Comparison of ENCODE assay signal across 9 cellular contexts in genomic region chr10:93006435-93007039, GRCh38. TPM values are rescaled to one million over a fixed set of nuclear protein-coding genes. Genes with fewer than 3 reads are reported as not detected.
DNase-seq lines count a peak whose midpoint lies in the region; ATAC-seq, FAIRE-seq and TF ChIP-seq lines count a peak whose summit lies in the region.
"Had no signal": no experiment of that assay in that cellular context is flagged by ENCODE, and none has a peak within 500 bp of the region (broad histone marks: within the 10 kb centered on the region; RNA-seq: fewer than 3 reads in every experiment).

No MANE protein-coding gene starts in this region.

- H3K9me3 Mint-ChIP-seq in mesothelial cell of epicardium, result peaks cover 9% of the 10 kb centered on the region

- H3K27ac Mint-ChIP-seq in mesothelial cell of epicardium, result no peak overlapping the region
- H3K27ac Mint-ChIP-seq: B cell had no signal

- no peak overlapping the region for H3K4me3 Mint-ChIP-seq in mesothelial cell of epicardium
- H3K4me3 Mint-ChIP-seq: B cell had no signal

- H3K4me1 Mint-ChIP-seq in mesothelial cell of epicardium, result peaks cover 22% of the 10 kb centered on the region
- H3K4me1 Mint-ChIP-seq: B cell had no signal

- no peaks in the 10 kb centered on the region for H3K27me3 ChIP-seq in bronchial epithelial cell (ENCODE audit: control insufficient read depth, insufficient read depth, low read length)
- no peaks in the 10 kb centered on the region for H3K27me3 ChIP-seq in vagina

- H3K27me3 Mint-ChIP-seq in mesothelial cell of epicardium (ENCODE audit: low read depth), result no peaks in the 10 kb centered on the region
- H3K27me3 Mint-ChIP-seq: B cell had no signal

- H3K36me3 ChIP-seq in bronchial epithelial cell (ENCODE audit: control insufficient read depth, insufficient read depth, low read length) (no peaks in the 10 kb centered on the region), vagina (no peaks in the 10 kb centered on the region)

- H3K4me1 ChIP-seq in vagina, result no peaks in the 10 kb centered on the region

- H3K27ac ChIP-seq in vagina, result no peak overlapping the region

- intact Hi-C loops in vagina (cut with DNase I), result no loop called here

- TF ChIP-seq CTCF in bronchial epithelial cell (IDR thresholded peaks at IDR 0.05; ENCODE audit: insufficient read depth, low read length, severe bottlenecking), result peak; percentile 56
- peak; percentile 33 for TF ChIP-seq CTCF in mesothelial cell of epicardium (IDR thresholded peaks at IDR 0.05; ENCODE audit: unreplicated experiment)
- TF ChIP-seq CTCF in vagina (IDR thresholded peaks at IDR 0.05), result peak in 1 of 3 experiments; percentile 19

- no peak for ATAC-seq in GM21717 (IDR thresholded peaks at IDR 0.05; ENCODE audit: unreplicated experiment)

- FAIRE-seq in bronchial epithelial cell (lab: Jason Lieb, UNC), result no peak

- H3K4me3 ChIP-seq in bronchial epithelial cell (ENCODE audit: low read depth, low read length), result no peak overlapping the region
- no peak overlapping the region for H3K4me3 ChIP-seq in vagina

- DNase-seq in DMS79 treated with DMSO at 0.1 percent for 48 hours (lab: John Stamatoyannopoulos, UW), result peak; percentile 13
- no peak for DNase-seq in DMS79 (lab: John Stamatoyannopoulos, UW)
- peak; percentile 24 for DNase-seq in NCI-H1694 (lab: John Stamatoyannopoulos, UW)
- DNase-seq in bronchial epithelial cell (ENCODE audit: low read depth), result peak; percentile 57
- no peak for DNase-seq in mesothelial cell of epicardium (ENCODE audit: low spot score in 2 of 2, unreplicated experiment in 2 of 2)
- no peak for DNase-seq in vagina (ENCODE audit: extremely low spot score in 2 of 2)
- no peak for DNase-seq in NCI-H2029 treated with DMSO at 0.1 percent for 48 hours (lab: John Stamatoyannopoulos, UW)

- H3K9me3 ChIP-seq in vagina, result no peaks in the 10 kb centered on the region

- H3K36me3 Mint-ChIP-seq in mesothelial cell of epicardium, result peaks cover 4% of the 10 kb centered on the region

- TF ChIP-seq POLR2A in vagina (IDR thresholded peaks at IDR 0.05), result no peak

RNA-seq across cellular contexts. Expression of gene CYP26C1, which starts 54.1 kb away (rescaled TPM):
- total RNA-seq in bronchial epithelial cell (under 0.01 TPM in 2 replicates), mesothelial cell of epicardium (0.38 to 0.60 TPM (median 0.44 TPM) in 3 replicates), vagina (not detected)

Comparison
In these comparisons a context has a peak if more than half of its experiments do, and no peak if none do; other contexts are left out.
1. DNase-seq: peak in DMS79 treated with DMSO at 0.1 percent for 48 hours (single experiment), NCI-H1694 (single experiment) and bronchial epithelial cell (single experiment); none in DMS79 (single experiment), mesothelial cell of epicardium (0 of 2), vagina (0 of 2) and NCI-H2029 treated with DMSO at 0.1 percent for 48 hours (single experiment).